ENCODE assay signal across 8 cellular contexts in the genomic region with DNA sequence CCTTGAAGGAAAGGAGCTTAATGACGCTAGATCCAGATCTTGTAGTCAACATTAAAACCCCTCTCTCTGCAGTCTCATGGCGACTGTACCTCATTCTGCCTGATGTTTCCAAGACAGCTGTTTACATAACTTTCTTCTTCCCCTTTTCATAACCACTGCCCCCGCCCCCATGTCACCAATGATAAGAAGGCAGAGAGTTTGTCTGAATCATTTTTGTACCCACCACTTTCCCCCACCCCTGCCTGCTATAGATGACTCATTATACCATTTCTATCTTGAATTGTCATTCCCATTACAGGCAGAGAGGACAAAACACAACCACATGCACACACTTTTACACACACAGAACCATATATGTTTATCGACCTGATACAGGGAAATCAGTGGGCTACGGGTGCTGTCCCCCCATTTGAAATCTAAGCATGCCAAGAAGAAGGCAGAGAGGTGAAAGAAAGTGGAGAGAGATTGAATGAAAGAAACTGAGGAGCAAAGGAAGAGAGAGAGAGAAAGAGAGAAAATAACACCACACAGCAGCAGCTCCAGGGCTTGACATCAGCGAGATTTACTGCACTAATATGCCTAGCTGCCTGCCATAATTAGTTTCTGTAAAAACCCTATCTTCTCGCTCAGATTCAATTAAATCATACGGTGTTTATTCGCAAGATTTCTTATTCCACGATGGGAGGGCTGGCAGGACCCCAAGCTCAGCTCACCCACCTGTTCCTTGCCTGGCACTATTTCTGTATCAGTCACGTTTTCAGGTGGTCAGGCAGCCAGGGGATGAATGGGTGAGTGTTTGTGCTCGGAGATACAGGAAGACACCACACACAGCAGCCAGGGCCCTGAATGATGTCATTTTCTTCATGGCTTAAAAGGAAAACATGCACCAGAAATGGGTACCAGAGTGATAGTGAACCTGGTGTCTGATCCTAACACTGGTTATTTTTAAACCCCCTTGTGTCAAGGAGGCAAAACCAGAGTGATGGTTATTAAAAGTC.
A peak's percentile ranks its signal among the peaks of the same experiment; 100 is the strongest.
DNase-seq lines count a peak whose midpoint lies in the region; ATAC-seq and TF ChIP-seq lines count a peak whose summit lies in the region.

No MANE protein-coding gene starts in this region.

- H3K9me3 ChIP-seq in PC-3 (ENCODE audit: low read length), result no peaks in the 10 kb centered on the region

- H3K27me3 Mint-ChIP-seq in activated T-helper 1 cell treated with anti-CD3 and anti-CD28 coated beads, Interleukin-12 subunit alpha, Interleukin-12 subunit beta, Interleukin-2, Interleukin-4 antibody, amounts not matched to agents 30 ng/mL and 10 ng/mL and 1 ng/mL, durations not matched to agents 14 hours and 24 hours and 36 hours (ENCODE audit: insufficient read depth), result peaks cover 4% of the 10 kb centered on the region

- H3K9me2 ChIP-seq in PC-3 (replicated peaks; ENCODE audit: low read length), result no peaks in the 10 kb centered on the region

- no peaks in the 10 kb centered on the region for H3K36me3 ChIP-seq in PC-3 (ENCODE audit: low read depth, low read length)

- DNase-seq in PC-3 (peak; percentile 54), left colon (peak; percentile 49 to 57), AG08395 (ENCODE audit: low spot score) (no peak), putamen (ENCODE audit: low spot score) (no peak)
- DNase-seq in activated T-helper 1 cell treated with anti-CD3 and anti-CD28 coated beads, Interleukin-12 subunit alpha, Interleukin-12 subunit beta, Interleukin-2, Interleukin-4 antibody, amounts not matched to agents 30 ng/mL and 10 ng/mL and 1 ng/mL, durations not matched to agents 14 hours and 24 hours and 36 hours (ENCODE audit: low spot score), result peak; percentile 62
- DNase-seq in stimulated activated CD8-positive, alpha-beta memory T cell treated with anti-CD3 and anti-CD28 coated beads, Interleukin-4, amount 100 ng/mL, for 48 hours, result peak; percentile 80

- peak overlapping the region; percentile 76 for H3K27ac ChIP-seq in PC-3 (ENCODE audit: low read length)

- ATAC-seq in GM18867 (IDR thresholded peaks at IDR 0.05; ENCODE audit: unreplicated experiment) (peak; percentile 71), HG02885 (IDR thresholded peaks at IDR 0.05; ENCODE audit: poor library complexity, unreplicated experiment) (peak; percentile 75), PC-3 (peak; percentile 69), left colon (peak; percentile 45)

- no peaks in the 10 kb centered on the region for H3K27me3 ChIP-seq in PC-3 (ENCODE audit: low read length)

- H3K4me3 ChIP-seq in PC-3 (ENCODE audit: low read length), result no peak overlapping the region; the same call in 1 of the 2 replicates

- H3K79me2 ChIP-seq in PC-3 (ENCODE audit: low read length), result no peaks in the 10 kb centered on the region

- H4K20me1 ChIP-seq in PC-3 (ENCODE audit: low read length), result no peaks in the 10 kb centered on the region

- H3K36me3 Mint-ChIP-seq in activated T-helper 1 cell treated with anti-CD3 and anti-CD28 coated beads, Interleukin-12 subunit alpha, Interleukin-12 subunit beta, Interleukin-2, Interleukin-4 antibody, amounts not matched to agents 30 ng/mL and 10 ng/mL and 1 ng/mL, durations not matched to agents 14 hours and 24 hours and 36 hours (ENCODE audit: low read depth), result peaks cover under 1% of the 10 kb centered on the region

- H3K4me1 Mint-ChIP-seq in activated T-helper 1 cell treated with anti-CD3 and anti-CD28 coated beads, Interleukin-12 subunit alpha, Interleukin-12 subunit beta, Interleukin-2, Interleukin-4 antibody, amounts not matched to agents 30 ng/mL and 10 ng/mL and 1 ng/mL, durations not matched to agents 14 hours and 24 hours and 36 hours (ENCODE audit: low read depth), result peaks cover 14% of the 10 kb centered on the region

- peak overlapping the region; percentile 75 for H3K4me3 Mint-ChIP-seq in activated T-helper 1 cell treated with anti-CD3 and anti-CD28 coated beads, Interleukin-12 subunit alpha, Interleukin-12 subunit beta, Interleukin-2, Interleukin-4 antibody, amounts not matched to agents 30 ng/mL and 10 ng/mL and 1 ng/mL, durations not matched to agents 14 hours and 24 hours and 36 hours

- no TSS peak for BruUV-seq in PC-3 (replicated peaks; lab: Mats Ljungman, UMichigan)

- peak overlapping the region; percentile 37 for H3K4me2 ChIP-seq in PC-3 (ENCODE audit: low read length)

- CTCF ChIA-PET in PC-3 (lab: Charles Lee), result interaction anchor here (0.6 kb wide), 1 partner anchor 224 kb away, joined by 5 read pairs; no protein-coding TSS in a partner anchor

- 0 out of 2 replicates have a peak overlapping the region, but pooled peaks have one; percentile 32 for H2AFZ ChIP-seq in PC-3 (ENCODE audit: low read length)

- POLR2A ChIA-PET in PC-3 (lab: Charles Lee; ENCODE audit: unreplicated experiment), result interaction anchor here (0.8 kb wide), 1 partner anchor 178 kb away, joined by 5 read pairs; no protein-coding TSS in a partner anchor

- no peak for TF ChIP-seq CTCF in PC-3 (conservative IDR thresholded peaks at IDR 0.05; ENCODE audit: low read depth, low read length)

- H3K9ac ChIP-seq in PC-3 (ENCODE audit: low read length), result peak overlapping the region; percentile 42

- intact Hi-C loops in PC-3 (cut with micrococcal nuclease) (no loop called here), left colon (cut with DNase I, micrococcal nuclease) (no loop called here)
- intact Hi-C loops in activated T-helper 1 cell treated with anti-CD3 and anti-CD28 coated beads, Interleukin-12 subunit alpha, Interleukin-12 subunit beta, Interleukin-2, Interleukin-4 antibody, amounts not matched to agents 30 ng/mL and 10 ng/mL and 1 ng/mL, durations not matched to agents 14 hours and 24 hours and 36 hours (cut with micrococcal nuclease), result loop anchor here (1.0 to 5.0 kb wide), 11 partner anchors 15 to 1263 kb away; a partner anchor contains a TSS

- peak overlapping the region; percentile 83 for H3K27ac Mint-ChIP-seq in activated T-helper 1 cell treated with anti-CD3 and anti-CD28 coated beads, Interleukin-12 subunit alpha, Interleukin-12 subunit beta, Interleukin-2, Interleukin-4 antibody, amounts not matched to agents 30 ng/mL and 10 ng/mL and 1 ng/mL, durations not matched to agents 14 hours and 24 hours and 36 hours

- H3K9me3 Mint-ChIP-seq in activated T-helper 1 cell treated with anti-CD3 and anti-CD28 coated beads, Interleukin-12 subunit alpha, Interleukin-12 subunit beta, Interleukin-2, Interleukin-4 antibody, amounts not matched to agents 30 ng/mL and 10 ng/mL and 1 ng/mL, durations not matched to agents 14 hours and 24 hours and 36 hours, result no peaks in the 10 kb centered on the region

- H3F3A ChIP-seq in PC-3 (ENCODE audit: low read length, unreplicated experiment), result no peaks in the 10 kb centered on the region

- H3K4me1 ChIP-seq in PC-3 (ENCODE audit: insufficient read depth, low read length), result peaks cover 16% of the 10 kb centered on the region

Comparison
In these comparisons a context has a peak if more than half of its experiments do, and no peak if none do; other contexts are left out.
1. DNase-seq: peak in PC-3 (single experiment), activated T-helper 1 cell treated with anti-CD3 and anti-CD28 coated beads, Interleukin-12 subunit alpha, Interleukin-12 subunit beta, Interleukin-2, Interleukin-4 antibody, amounts not matched to agents 30 ng/mL and 10 ng/mL and 1 ng/mL, durations not matched to agents 14 hours and 24 hours and 36 hours (single experiment), left colon (2 of 2) and stimulated activated CD8-positive, alpha-beta memory T cell treated with anti-CD3 and anti-CD28 coated beads, Interleukin-4, amount 100 ng/mL, for 48 hours (single experiment); none in AG08395 (single experiment) and putamen (single experiment).
2. Peak in every context shown above with its lines, with median percentiles within 50 percentile points of each other: ATAC-seq.